ENCODE assay signal across 8 cellular contexts in genomic region chr15:60397772-60398445, GRCh38. TPM values are rescaled to one million over a fixed set of nuclear protein-coding genes. Genes with fewer than 3 reads are reported as not detected.
DNase-seq lines count a peak whose midpoint lies in the region; ATAC-seq and TF ChIP-seq lines count a peak whose summit lies in the region.

Gene ANXA2, minus strand, starts transcription at chr15:60397986. Its CDS starts 11,911 bp downstream, at chr15:60386075.

- in situ Hi-C loops in Panc1 (cut with HindIII; ENCODE audit: low pct_unique_long_range_greater_than_20kb, low sequenced_read_pairs): no loop called here

- BruUV-seq in Panc1 (replicated peaks; lab: Mats Ljungman, UMichigan): no TSS peak

- CTCF ChIA-PET in Panc1 (lab: Charles Lee): no interaction called here

- H3K4me1 ChIP-seq in Panc1 (ENCODE audit: control insufficient read depth, insufficient read depth, low read length): peaks cover 56% of the 10 kb centered on the region

- peaks cover 35% of the 10 kb centered on the region for H3K36me3 Mint-ChIP-seq in activated T-helper 1 cell treated with anti-CD3 and anti-CD28 coated beads, Interleukin-12 subunit alpha, Interleukin-12 subunit beta, Interleukin-2, Interleukin-4 antibody, amounts not matched to agents 30 ng/mL and 10 ng/mL and 1 ng/mL, durations not matched to agents 14 hours and 24 hours and 36 hours (ENCODE audit: low read depth)
- no peaks in the 10 kb centered on the region for H3K36me3 Mint-ChIP-seq in neural crest cell (ENCODE audit: low read depth)

- peak within 1 kb of the TSS; percentile 100 for H3K27ac ChIP-seq in Panc1 (ENCODE audit: low read length)

- H3K9me3 ChIP-seq in Panc1 (ENCODE audit: control insufficient read depth, insufficient read depth, low read depth, low read length): no peaks in the 10 kb centered on the region

- ATAC-seq in GM18907 (IDR thresholded peaks at IDR 0.05; ENCODE audit: unreplicated experiment) (peak; percentile 77), HG03103 (IDR thresholded peaks at IDR 0.05; ENCODE audit: low read depth, unreplicated experiment) (peak; percentile 62), Panc1 (peak; percentile 64)

- H3K4me3 ChIP-seq in Panc1 (ENCODE audit: low read depth in 2 of 2, low read length in 2 of 2) (peak within 1 kb of the TSS; percentile 88 to 93), fibroblast of mammary gland (ENCODE audit: control insufficient read depth, low read depth, low read length) (peak within 1 kb of the TSS; percentile 98)

- no peaks in the 10 kb centered on the region for H3K27me3 ChIP-seq in Panc1 (ENCODE audit: control insufficient read depth, insufficient read depth, low read length)

- no peaks in the 10 kb centered on the region for H3K9me3 Mint-ChIP-seq in activated T-helper 1 cell treated with anti-CD3 and anti-CD28 coated beads, Interleukin-12 subunit alpha, Interleukin-12 subunit beta, Interleukin-2, Interleukin-4 antibody, amounts not matched to agents 30 ng/mL and 10 ng/mL and 1 ng/mL, durations not matched to agents 14 hours and 24 hours and 36 hours
- H3K9me3 Mint-ChIP-seq in neural crest cell: no peaks in the 10 kb centered on the region

- intact Hi-C loops in Panc1 (cut with micrococcal nuclease; ENCODE audit: unreplicated experiment): no loop called here
- intact Hi-C loops in activated T-helper 1 cell treated with anti-CD3 and anti-CD28 coated beads, Interleukin-12 subunit alpha, Interleukin-12 subunit beta, Interleukin-2, Interleukin-4 antibody, amounts not matched to agents 30 ng/mL and 10 ng/mL and 1 ng/mL, durations not matched to agents 14 hours and 24 hours and 36 hours (cut with micrococcal nuclease): loop anchor here (1.0 to 10.0 kb wide), 8 partner anchors 9 to 709 kb away; partner anchors contain the start of genes BNIP2 and ICE2

- peaks cover 56% of the 10 kb centered on the region for H3K4me1 Mint-ChIP-seq in activated T-helper 1 cell treated with anti-CD3 and anti-CD28 coated beads, Interleukin-12 subunit alpha, Interleukin-12 subunit beta, Interleukin-2, Interleukin-4 antibody, amounts not matched to agents 30 ng/mL and 10 ng/mL and 1 ng/mL, durations not matched to agents 14 hours and 24 hours and 36 hours (ENCODE audit: low read depth)
- H3K4me1 Mint-ChIP-seq in neural crest cell: peaks cover 76% of the 10 kb centered on the region

- no peak for TF ChIP-seq CTCF in Panc1 (IDR thresholded peaks at IDR 0.05)
- no peak for TF ChIP-seq CTCF in fibroblast of mammary gland (conservative IDR thresholded peaks at IDR 0.05; ENCODE audit: control insufficient read depth, insufficient read depth, low read depth, low read length)
- no peak for TF ChIP-seq CTCF in neural crest cell (conservative IDR thresholded peaks at IDR 0.05)
- no peak for TF ChIP-seq CTCF in subcutaneous adipose tissue (IDR thresholded peaks at IDR 0.05; ENCODE audit: low read depth)

- H3K27ac Mint-ChIP-seq in activated T-helper 1 cell treated with anti-CD3 and anti-CD28 coated beads, Interleukin-12 subunit alpha, Interleukin-12 subunit beta, Interleukin-2, Interleukin-4 antibody, amounts not matched to agents 30 ng/mL and 10 ng/mL and 1 ng/mL, durations not matched to agents 14 hours and 24 hours and 36 hours: peak within 1 kb of the TSS; percentile 97
- H3K27ac Mint-ChIP-seq in neural crest cell (ENCODE audit: unreplicated experiment): peak within 1 kb of the TSS; percentile 97

- peak within 1 kb of the TSS; percentile 97 for H3K4me3 Mint-ChIP-seq in activated T-helper 1 cell treated with anti-CD3 and anti-CD28 coated beads, Interleukin-12 subunit alpha, Interleukin-12 subunit beta, Interleukin-2, Interleukin-4 antibody, amounts not matched to agents 30 ng/mL and 10 ng/mL and 1 ng/mL, durations not matched to agents 14 hours and 24 hours and 36 hours
- H3K4me3 Mint-ChIP-seq in neural crest cell: peak within 1 kb of the TSS; percentile 84

- peaks cover 21% of the 10 kb centered on the region for H3K36me3 ChIP-seq in Panc1 (ENCODE audit: control insufficient read depth, insufficient read depth, low read length)

- DNase-seq in AG08396 (ENCODE audit: low spot score) (peak; percentile 90), Panc1 (ENCODE audit: low read depth, low spot score) (no peak), fibroblast of mammary gland (ENCODE audit: low read depth) (peak; percentile 88), neural crest cell (ENCODE audit: low read depth, low spot score) (no peak)
- DNase-seq in activated T-helper 1 cell treated with anti-CD3 and anti-CD28 coated beads, Interleukin-12 subunit alpha, Interleukin-12 subunit beta, Interleukin-2, Interleukin-4 antibody, amounts not matched to agents 30 ng/mL and 10 ng/mL and 1 ng/mL, durations not matched to agents 14 hours and 24 hours and 36 hours (ENCODE audit: low spot score): peak; percentile 80

- POLR2A ChIA-PET in Panc1 (lab: Charles Lee): interaction anchor here (0.6 to 1.0 kb wide), 5 partner anchors 9 to 439 kb away, joined by 3 to 21 read pairs (median 12); no protein-coding TSS in a partner anchor

- no peaks in the 10 kb centered on the region for H3K27me3 Mint-ChIP-seq in activated T-helper 1 cell treated with anti-CD3 and anti-CD28 coated beads, Interleukin-12 subunit alpha, Interleukin-12 subunit beta, Interleukin-2, Interleukin-4 antibody, amounts not matched to agents 30 ng/mL and 10 ng/mL and 1 ng/mL, durations not matched to agents 14 hours and 24 hours and 36 hours (ENCODE audit: insufficient read depth)
- peaks cover 39% of the 10 kb centered on the region for H3K27me3 Mint-ChIP-seq in neural crest cell (ENCODE audit: low read depth)

RNA-seq across cellular contexts. Expression of gene ANXA2, which starts in this region (rescaled TPM):
- total RNA-seq in Panc1 (2021; ENCODE audit: unreplicated experiment) (1,903 TPM), neural crest cell (122 and 129 TPM in 2 replicates), subcutaneous adipose tissue (1,000 to 10,000 TPM in 3 of 4 donors, 100 to 1,000 TPM in 1; 896 to 1,792 (median 1,413) TPM)
- polyA plus RNA-seq in Panc1 (2012; ENCODE audit: insufficient read length): 1,847 TPM
- total RNA-seq in activated T-helper 1 cell treated with anti-CD3 and anti-CD28 coated beads, Interleukin-12 subunit alpha, Interleukin-12 subunit beta, Interleukin-2, Interleukin-4 antibody, amounts not matched to agents 30 ng/mL and 10 ng/mL and 1 ng/mL, durations not matched to agents 14 hours and 24 hours and 36 hours: 243 and 247 TPM in 2 replicates

Comparison
In these comparisons a context has a peak if more than half of its experiments do, and no peak if none do; other contexts are left out.
1. DNase-seq: peak in AG08396 (single experiment), activated T-helper 1 cell treated with anti-CD3 and anti-CD28 coated beads, Interleukin-12 subunit alpha, Interleukin-12 subunit beta, Interleukin-2, Interleukin-4 antibody, amounts not matched to agents 30 ng/mL and 10 ng/mL and 1 ng/mL, durations not matched to agents 14 hours and 24 hours and 36 hours (single experiment) and fibroblast of mammary gland (single experiment); none in Panc1 (single experiment) and neural crest cell (single experiment).
2. Peak in every context shown above with its lines, with median percentiles within 50 percentile points of each other: ATAC-seq.